Comparison of ENCODE assay signal across 8 cellular contexts in genomic region chr10:11724938-11725776, GRCh38. TPM values are rescaled to one million over a fixed set of nuclear protein-coding genes. Genes with fewer than 3 reads are reported as not detected.
A peak's percentile ranks its signal among the peaks of the same experiment; 100 is the strongest.
DNase-seq lines count a peak whose midpoint lies in the region; ATAC-seq and TF ChIP-seq lines count a peak whose summit lies in the region.

No MANE protein-coding gene starts in this region.

- intact Hi-C loops in psoas muscle (cut with DNase I): loop anchor here (10.0 kb wide), 1 partner anchor 210 kb away; no protein-coding TSS in a partner anchor

- TF ChIP-seq CTCF in VCaP (conservative IDR thresholded peaks at IDR 0.05): peak; percentile 86
- peak; percentile 47 for TF ChIP-seq CTCF in psoas muscle (IDR thresholded peaks at IDR 0.05)

- DNase-seq in ELR (ENCODE audit: low read depth) (peak; percentile 84), Kasumi-1 (lab: John Stamatoyannopoulos, UW) (peak; percentile 90 to 94), glomerular endothelial cell (ENCODE audit: extremely low read depth, low read depth, low spot score) (peak; percentile 54), psoas muscle (no peak), SKM-1 treated with dmso at 0.1 percent for 144 hours (lab: John Stamatoyannopoulos, UW; ENCODE audit: unreplicated experiment) (no peak)
- DNase-seq in activated naive CD4-positive, alpha-beta T cell treated with anti-CD3 and anti-CD28 coated beads, Interleukin-2, amount 50 U/mL, for 16 hours: no peak

- 54 to 65% (median 60%) methylated on average over 18 to 20 of the region's 20 CpGs for WGBS in psoas muscle, 3 donors

- H3K27ac ChIP-seq in VCaP: no peak overlapping the region
- H3K27ac ChIP-seq in psoas muscle: no peak overlapping the region

- no peaks in the 10 kb centered on the region for H3K4me1 ChIP-seq in psoas muscle

- peak; percentile 60 for ATAC-seq in GM19468 (IDR thresholded peaks at IDR 0.05; ENCODE audit: extremely low read depth, unreplicated experiment)
- ATAC-seq in psoas muscle: peak in 2 of 4 donors; percentile 46 to 64

- no peak overlapping the region for H3K4me3 ChIP-seq in psoas muscle

- peaks cover 0 to 10% (median 6%) of the 10 kb centered on the region in 3 donors for H3K27me3 ChIP-seq in psoas muscle (ENCODE audit: insufficient read depth in 3 of 3, low read length in 2 of 3)

- no peaks in the 10 kb centered on the region for H3K36me3 ChIP-seq in psoas muscle (ENCODE audit: insufficient read depth in 1 of 2, low read depth in 1 of 2)

- no peaks in the 10 kb centered on the region for H3K9me3 ChIP-seq in psoas muscle

RNA-seq across cellular contexts. Expression of gene ECHDC3, which starts 17.0 kb away (rescaled TPM):
- total RNA-seq in glomerular endothelial cell: 3.7 and 7.1 TPM in 2 replicates
- 100 to 1,000 TPM in 2 of 4 donors, 10 to 100 TPM in 2; 39.9 to 146 (median 84.6) TPM for total RNA-seq in psoas muscle
- 100 to 1,000 TPM in 1 of 3 donors, 10 to 100 TPM in 2; 55.8 to 119 (median 66.9) TPM for polyA plus RNA-seq in psoas muscle

Comparison
In these comparisons a context has a peak if more than half of its experiments do, and no peak if none do; other contexts are left out.
1. DNase-seq: peak in ELR (single experiment), Kasumi-1 (2 of 2) and glomerular endothelial cell (single experiment); none in psoas muscle (0 of 2), SKM-1 treated with dmso at 0.1 percent for 144 hours (single experiment) and activated naive CD4-positive, alpha-beta T cell treated with anti-CD3 and anti-CD28 coated beads, Interleukin-2, amount 50 U/mL, for 16 hours (single experiment).